In genomic region chr3:13480340-13481318, GRCh38 we compare ENCODE assay signal across 8 cellular contexts. TPM values are rescaled to one million over a fixed set of nuclear protein-coding genes. Genes with fewer than 3 reads are reported as not detected.
DNase-seq lines count a peak whose midpoint lies in the region; ATAC-seq and TF ChIP-seq lines count a peak whose summit lies in the region.

No MANE protein-coding gene starts in this region.

- TF ChIP-seq CTCF in A673 (conservative IDR thresholded peaks at IDR 0.05; ENCODE audit: low read depth, low read length) (no peak), adrenal gland (IDR thresholded peaks at IDR 0.05) (no peak)

- ATAC-seq in GM19438 (IDR thresholded peaks at IDR 0.05; ENCODE audit: low read depth, unreplicated experiment) (peak; percentile 37), sciatic nerve (no peak), GM18520 (IDR thresholded peaks at IDR 0.05; ENCODE audit: unreplicated experiment) (no peak)

- WGBS in adrenal gland, 4 donors: 20 to 68% (median 43%) methylated on average over 14 to 69 of the region's 70 CpGs

- CTCF ChIA-PET in A673 (lab: Charles Lee): interaction anchor here (0.6 to 1.1 kb wide), 5 partner anchors 14 to 389 kb away, joined by 3 to 11 read pairs (median 4); no protein-coding TSS in a partner anchor

- H3K27ac ChIP-seq in A673 (ENCODE audit: low read depth, low read length, poor library complexity, severe bottlenecking): peak overlapping the region; percentile 54
- H3K27ac ChIP-seq in adrenal gland: peak overlapping the region in 2 of 5 donors; percentile 89 to 91

- H3K4me1 ChIP-seq in A673 (ENCODE audit: insufficient read depth, low read length, poor library complexity, severe bottlenecking) (no peaks in the 10 kb centered on the region), adrenal gland (replicated peaks in 1 of 2) (peaks cover 13 to 21% of the 10 kb centered on the region in 2 donors)

- peak overlapping the region; percentile 63 for H3K4me3 ChIP-seq in A673 (ENCODE audit: low read depth, low read length, poor library complexity, severe bottlenecking)
- peak overlapping the region in 2 of 4 donors; percentile 61 to 66 for H3K4me3 ChIP-seq in adrenal gland

- BruUV-seq in A673 (replicated peaks; lab: Mats Ljungman, UMichigan): no TSS peak

- POLR2A ChIA-PET in A673 (lab: Charles Lee; ENCODE audit: low non-redundant PET): interaction anchor here (0.6 kb wide), 3 partner anchors 10 to 238 kb away, joined by 5 to 13 read pairs (median 7); no protein-coding TSS in a partner anchor

- H3K27me3 ChIP-seq in A673 (replicated peaks; ENCODE audit: insufficient read depth, low read depth, low read length, poor library complexity) (no peaks in the 10 kb centered on the region), adrenal gland (no peaks in the 10 kb centered on the region)

- no peaks in the 10 kb centered on the region for H3K9me3 ChIP-seq in A673 (ENCODE audit: low read depth, low read length, poor library complexity, severe bottlenecking)
- H3K9me3 ChIP-seq in adrenal gland (replicated peaks in 1 of 3): no peaks in the 10 kb centered on the region

- in situ Hi-C loops in ACHN (cut with HindIII; ENCODE audit: low pct_ligation_motif_present, low pct_unique_long_range_greater_than_20kb, low sequenced_read_pairs): no loop called here

- TF ChIP-seq POLR2A in adrenal gland (IDR thresholded peaks at IDR 0.05): no peak

- H3K36me3 ChIP-seq in A673 (ENCODE audit: insufficient read depth, low read length, poor library complexity, severe bottlenecking): no peaks in the 10 kb centered on the region
- H3K36me3 ChIP-seq in adrenal gland (replicated peaks in 1 of 2): no peaks in the 10 kb centered on the region

- intact Hi-C loops in A673 (cut with micrococcal nuclease; ENCODE audit: unreplicated experiment) (no loop called here), adrenal gland (cut with DNase I) (no loop called here), sciatic nerve (cut with DNase I) (no loop called here)

- DNase-seq in A673 (ENCODE audit: low spot score): peak; percentile 22
- peak; percentile 10 for DNase-seq in LHCN-M2 (ENCODE audit: low read depth)
- DNase-seq in adrenal gland: peak in 5 of 7 donors; percentile 27 to 69 (median 40)
- peak; percentile 19 to 53 for DNase-seq in hippocampal formation (lab: John Stamatoyannopoulos, UW)
- DNase-seq in sciatic nerve (ENCODE audit: low spot score): peak; percentile 76
- DNase-seq in ACHN: no peak

RNA-seq across cellular contexts. Expression of gene HDAC11, which starts 0.5 kb away (rescaled TPM):
- total RNA-seq in A673 (2021): 1.0 and 2.5 TPM in 2 replicates
- total RNA-seq in LHCN-M2 (2014; rRNA removed): 7.1 and 11.3 TPM in 2 replicates
- 14.2 TPM for polyA plus RNA-seq in LHCN-M2 (2012)
- total RNA-seq in adrenal gland: 10 to 100 TPM in 7 of 8 donors, 1 to 10 TPM in 1; 9.4 to 58.0 (median 18.7) TPM
- polyA plus RNA-seq in adrenal gland: 10 to 100 TPM in 2 of 3 donors, 1 to 10 TPM in 1; 6.9 to 17.5 (median 12.7) TPM
- total RNA-seq in sciatic nerve: 38.8 TPM
